26 cellular contexts compared by ENCODE assay signal in genomic region chr2:241393524-241394196, GRCh38. TPM values are rescaled to one million over a fixed set of nuclear protein-coding genes. Genes with fewer than 3 reads are reported as not detected.
DNase-seq lines count a peak whose midpoint lies in the region; ATAC-seq and TF ChIP-seq lines count a peak whose summit lies in the region.
"Had no signal": no experiment of that assay in that cellular context is flagged by ENCODE, and none has a peak within 500 bp of the region (broad histone marks: within the 10 kb centered on the region; RNA-seq: fewer than 3 reads in every experiment).

No MANE protein-coding gene starts in this region.

- peak; percentile 26 for DNase-seq in activated CD4-positive, alpha-beta T cell treated with anti-CD3 and anti-CD28 coated beads for 36 hours
- no peak for DNase-seq in activated CD4-positive, alpha-beta T cell treated with anti-CD3 and anti-CD28 coated beads, Interleukin-2, amount 10 ng/mL, durations not matched to agents 24 days and 14 days
- DNase-seq in activated B cell treated with CpG ODN at 0.5 μM for 24 hours (no peak), medulla oblongata (ENCODE audit: extremely low spot score) (peak; percentile 40), osteoblast (ENCODE audit: insufficient read length, low spot score, missing footprints) (no peak)
- no peak for DNase-seq in stimulated activated effector memory CD8-positive, alpha-beta T cell treated with anti-CD3 and anti-CD28 coated beads, Interleukin-12 subunit alpha, Interleukin-12 subunit beta, amount 100 ng/mL, for 72 hours (ENCODE audit: low spot score in 2 of 2)
- no peak for DNase-seq in stimulated activated naive CD4-positive, alpha-beta T cell (lab: John Stamatoyannopoulos, UW)
- DNase-seq: activated CD4-positive, alpha-beta T cell treated with anti-CD3 and anti-CD28 coated beads for 48 hours; activated gamma-delta T cell; activated T-cell treated with anti-CD3 and anti-CD28 coated beads, Interleukin-2, amount 50 U/mL, for 1 hour; effector CD4-positive, alpha-beta T cell; GOT3; head of caudate nucleus; natural killer cell; NCI-H1694; NCI-H446 treated with DMSO at 0.1 percent for 48 hours; OCI-M1; stimulated activated CD4-positive, alpha-beta T cell treated with anti-CD3 and anti-CD28 coated beads, Interleukin-4, amount 100 ng/mL, for 4 hours; stimulated activated naive B cell treated with anti-CD40 and anti-IgM and Interleukin-4, amounts not matched to agents 10 μg/mL and 1 μg/mL and 100 μg/mL, for 72 hours had no signal

- H3K27me3 Mint-ChIP-seq in activated CD4-positive, alpha-beta T cell treated with anti-CD3 and anti-CD28 coated beads for 36 hours, result no peaks in the 10 kb centered on the region
- H3K27me3 Mint-ChIP-seq in activated CD4-positive, alpha-beta T cell treated with anti-CD3 and anti-CD28 coated beads, Interleukin-2, amount 10 ng/mL, durations not matched to agents 24 days and 14 days, result no peaks in the 10 kb centered on the region
- H3K27me3 Mint-ChIP-seq in activated B cell treated with CpG ODN at 0.5 μM for 24 hours, result no peaks in the 10 kb centered on the region
- H3K27me3 Mint-ChIP-seq: progenitor cell of endocrine pancreas; stimulated activated naive B cell treated with anti-CD40 and anti-IgM and Interleukin-4, amounts not matched to agents 10 μg/mL and 1 μg/mL and 100 μg/mL, for 72 hours had no signal

- peak overlapping the region; percentile 5 for H3K27ac Mint-ChIP-seq in activated CD4-positive, alpha-beta T cell treated with anti-CD3 and anti-CD28 coated beads for 36 hours
- no peak overlapping the region for H3K27ac Mint-ChIP-seq in activated CD4-positive, alpha-beta T cell treated with anti-CD3 and anti-CD28 coated beads, Interleukin-2, amount 10 ng/mL, durations not matched to agents 24 days and 14 days
- peak overlapping the region; percentile 41 for H3K27ac Mint-ChIP-seq in activated B cell treated with CpG ODN at 0.5 μM for 24 hours
- peak overlapping the region; percentile 6 for H3K27ac Mint-ChIP-seq in stimulated activated effector memory CD8-positive, alpha-beta T cell treated with anti-CD3 and anti-CD28 coated beads, Interleukin-12 subunit alpha, Interleukin-12 subunit beta, amount 100 ng/mL, for 72 hours
- H3K27ac Mint-ChIP-seq: CD14-positive monocyte; natural killer cell; progenitor cell of endocrine pancreas; T-helper 2 cell treated with Interferon-gamma antibody and Interleukin-4, amounts not matched to agents 5 μg/mL and 100 μg/mL, for 36 hours had no signal

- H4K20me1 ChIP-seq in osteoblast (ENCODE audit: insufficient read depth, low read length), result peaks cover 7% of the 10 kb centered on the region

- H3K4me1 ChIP-seq in osteoblast (ENCODE audit: insufficient read depth, low read length), result no peaks in the 10 kb centered on the region

- no peak overlapping the region for H2AFZ ChIP-seq in osteoblast (ENCODE audit: low read length)

- no peak overlapping the region for H3K4me2 ChIP-seq in osteoblast (ENCODE audit: insufficient read depth, low read length)

- H3K36me3 ChIP-seq in osteoblast (ENCODE audit: insufficient read depth, low read length), result peaks cover 6% of the 10 kb centered on the region
- H3K36me3 ChIP-seq: thoracic aorta had no signal

- no peak overlapping the region for H3K4me3 Mint-ChIP-seq in activated CD4-positive, alpha-beta T cell treated with anti-CD3 and anti-CD28 coated beads for 36 hours
- H3K4me3 Mint-ChIP-seq in activated CD4-positive, alpha-beta T cell treated with anti-CD3 and anti-CD28 coated beads, Interleukin-2, amount 10 ng/mL, durations not matched to agents 24 days and 14 days, result no peak overlapping the region
- no peak overlapping the region for H3K4me3 Mint-ChIP-seq in activated B cell treated with CpG ODN at 0.5 μM for 24 hours
- H3K4me3 Mint-ChIP-seq in stimulated activated effector memory CD8-positive, alpha-beta T cell treated with anti-CD3 and anti-CD28 coated beads, Interleukin-12 subunit alpha, Interleukin-12 subunit beta, amount 100 ng/mL, for 72 hours, result no peak overlapping the region
- H3K4me3 Mint-ChIP-seq: CD14-positive monocyte; natural killer cell; stimulated activated naive B cell treated with anti-CD40 and anti-IgM and Interleukin-4, amounts not matched to agents 10 μg/mL and 1 μg/mL and 100 μg/mL, for 72 hours; T-helper 2 cell treated with Interferon-gamma antibody and Interleukin-4, amounts not matched to agents 5 μg/mL and 100 μg/mL, for 36 hours had no signal

- POLR2A ChIA-PET in activated CD4-positive, alpha-beta T cell treated with anti-CD3 and anti-CD28 coated beads for 36 hours (lab: Charles Lee), result no interaction called here
- POLR2A ChIA-PET in activated B cell treated with CpG ODN at 0.5 μM for 24 hours (lab: Charles Lee), result interaction anchor here (1.0 kb wide), 1 partner anchor 19 kb away, joined by 3 read pairs; no protein-coding TSS in a partner anchor

- TF ChIP-seq CTCF in activated B cell treated with CpG ODN at 0.5 μM for 24 hours (IDR thresholded peaks at IDR 0.05), result no peak
- TF ChIP-seq CTCF in osteoblast (IDR thresholded peaks at IDR 0.05; ENCODE audit: extremely low read depth, low read depth, low read length), result no peak

- peak; percentile 57 for ATAC-seq in activated CD4-positive, alpha-beta T cell treated with anti-CD3 and anti-CD28 coated beads for 36 hours
- ATAC-seq in activated B cell treated with CpG ODN at 0.5 μM for 24 hours (ENCODE audit: low read depth) (no peak), HG02852 (IDR thresholded peaks at IDR 0.05; ENCODE audit: unreplicated experiment) (no peak)
- ATAC-seq in stimulated activated effector memory CD8-positive, alpha-beta T cell treated with anti-CD3 and anti-CD28 coated beads, Interleukin-12 subunit alpha, Interleukin-12 subunit beta, amount 100 ng/mL, for 72 hours, result peak; percentile 65
- ATAC-seq: HepG2, natural killer cell had no signal

- peaks cover 33% of the 10 kb centered on the region for H3K79me2 ChIP-seq in osteoblast (ENCODE audit: insufficient read depth, low read length)

- CTCF ChIA-PET in activated CD4-positive, alpha-beta T cell treated with anti-CD3 and anti-CD28 coated beads for 36 hours (lab: Charles Lee), result no interaction called here
- CTCF ChIA-PET in activated B cell treated with CpG ODN at 0.5 μM for 24 hours (lab: Charles Lee), result interaction anchor here (1.2 to 1.5 kb wide), 2 partner anchors 79 to 174 kb away, joined by 3 to 5 read pairs; no protein-coding TSS in a partner anchor

- H3K27me3 ChIP-seq in osteoblast (ENCODE audit: insufficient read depth, low read length), result no peaks in the 10 kb centered on the region

- H3K9me3 ChIP-seq in osteoblast (ENCODE audit: low read depth, low read length), result no peaks in the 10 kb centered on the region
- H3K9me3 ChIP-seq: thoracic aorta had no signal

- H3K36me3 Mint-ChIP-seq in activated CD4-positive, alpha-beta T cell treated with anti-CD3 and anti-CD28 coated beads for 36 hours (ENCODE audit: low read depth), result peaks cover 13% of the 10 kb centered on the region
- H3K36me3 Mint-ChIP-seq in activated CD4-positive, alpha-beta T cell treated with anti-CD3 and anti-CD28 coated beads, Interleukin-2, amount 10 ng/mL, durations not matched to agents 24 days and 14 days (ENCODE audit: low read depth), result peaks cover 6% of the 10 kb centered on the region
- peaks cover 25% of the 10 kb centered on the region for H3K36me3 Mint-ChIP-seq in activated B cell treated with CpG ODN at 0.5 μM for 24 hours (ENCODE audit: low read depth)
- H3K36me3 Mint-ChIP-seq in stimulated activated effector memory CD8-positive, alpha-beta T cell treated with anti-CD3 and anti-CD28 coated beads, Interleukin-12 subunit alpha, Interleukin-12 subunit beta, amount 100 ng/mL, for 72 hours, result peaks cover 8% of the 10 kb centered on the region
- H3K36me3 Mint-ChIP-seq: natural killer cell had no signal

- H3K27ac ChIP-seq in osteoblast (ENCODE audit: low read depth, low read length), result no peak overlapping the region
- H3K27ac ChIP-seq: 22Rv1, thoracic aorta had no signal

- intact Hi-C loops in activated CD4-positive, alpha-beta T cell treated with anti-CD3 and anti-CD28 coated beads for 36 hours (cut with DNase I, micrococcal nuclease), result no loop called here
- intact Hi-C loops in activated CD4-positive, alpha-beta T cell treated with anti-CD3 and anti-CD28 coated beads, Interleukin-2, amount 10 ng/mL, durations not matched to agents 24 days and 14 days (cut with micrococcal nuclease), result no loop called here
- intact Hi-C loops in activated B cell treated with CpG ODN at 0.5 μM for 24 hours (cut with micrococcal nuclease), result loop anchor here (2.0 to 5.0 kb wide), 2 partner anchors 19 to 121 kb away; no protein-coding TSS in a partner anchor

- peaks cover 14% of the 10 kb centered on the region for H3K4me1 Mint-ChIP-seq in activated CD4-positive, alpha-beta T cell treated with anti-CD3 and anti-CD28 coated beads for 36 hours
- peaks cover 9% of the 10 kb centered on the region for H3K4me1 Mint-ChIP-seq in activated CD4-positive, alpha-beta T cell treated with anti-CD3 and anti-CD28 coated beads, Interleukin-2, amount 10 ng/mL, durations not matched to agents 24 days and 14 days
- H3K4me1 Mint-ChIP-seq in activated B cell treated with CpG ODN at 0.5 μM for 24 hours, result peaks cover 55% of the 10 kb centered on the region
- H3K4me1 Mint-ChIP-seq in stimulated activated effector memory CD8-positive, alpha-beta T cell treated with anti-CD3 and anti-CD28 coated beads, Interleukin-12 subunit alpha, Interleukin-12 subunit beta, amount 100 ng/mL, for 72 hours, result peaks cover 12% of the 10 kb centered on the region
- H3K4me1 Mint-ChIP-seq: CD14-positive monocyte had no signal

- H3K4me3 ChIP-seq in osteoblast (ENCODE audit: insufficient read depth, low read length), result no peak overlapping the region
- H3K4me3 ChIP-seq: thoracic aorta had no signal

- H3K9me3 Mint-ChIP-seq in activated CD4-positive, alpha-beta T cell treated with anti-CD3 and anti-CD28 coated beads for 36 hours (ENCODE audit: low read depth), result no peaks in the 10 kb centered on the region
- H3K9me3 Mint-ChIP-seq in activated CD4-positive, alpha-beta T cell treated with anti-CD3 and anti-CD28 coated beads, Interleukin-2, amount 10 ng/mL, durations not matched to agents 24 days and 14 days, result no peaks in the 10 kb centered on the region
- H3K9me3 Mint-ChIP-seq in activated B cell treated with CpG ODN at 0.5 μM for 24 hours, result no peaks in the 10 kb centered on the region
- no peaks in the 10 kb centered on the region for H3K9me3 Mint-ChIP-seq in stimulated activated effector memory CD8-positive, alpha-beta T cell treated with anti-CD3 and anti-CD28 coated beads, Interleukin-12 subunit alpha, Interleukin-12 subunit beta, amount 100 ng/mL, for 72 hours
- H3K9me3 Mint-ChIP-seq: natural killer cell; stimulated activated naive B cell treated with anti-CD40 and anti-IgM and Interleukin-4, amounts not matched to agents 10 μg/mL and 1 μg/mL and 100 μg/mL, for 72 hours; T-helper 2 cell treated with Interferon-gamma antibody and Interleukin-4, amounts not matched to agents 5 μg/mL and 100 μg/mL, for 36 hours had no signal

RNA-seq across cellular contexts. Expression of gene FARP2, which starts 37.6 kb away (rescaled TPM):
- total RNA-seq in activated CD4-positive, alpha-beta T cell treated with anti-CD3 and anti-CD28 coated beads for 36 hours, result 10 to 100 TPM; 29.0 to 30.7 TPM
- total RNA-seq in activated CD4-positive, alpha-beta T cell treated with anti-CD3 and anti-CD28 coated beads, Interleukin-2, amount 10 ng/mL, durations not matched to agents 24 days and 14 days, result 36.5 and 43.1 TPM in 2 replicates
- total RNA-seq in activated B cell treated with CpG ODN at 0.5 μM for 24 hours (74.7 and 91.2 TPM in 2 replicates), osteoblast (41.3 and 44.5 TPM in 2 replicates)

Comparison
In these comparisons a context has a peak if more than half of its experiments do, and no peak if none do; other contexts are left out.
1. DNase-seq: peak in activated CD4-positive, alpha-beta T cell treated with anti-CD3 and anti-CD28 coated beads for 36 hours (single experiment) and medulla oblongata (single experiment); none in activated CD4-positive, alpha-beta T cell treated with anti-CD3 and anti-CD28 coated beads, Interleukin-2, amount 10 ng/mL, durations not matched to agents 24 days and 14 days (single experiment), activated B cell treated with CpG ODN at 0.5 μM for 24 hours (single experiment), stimulated activated effector memory CD8-positive, alpha-beta T cell treated with anti-CD3 and anti-CD28 coated beads, Interleukin-12 subunit alpha, Interleukin-12 subunit beta, amount 100 ng/mL, for 72 hours (0 of 2), stimulated activated naive CD4-positive, alpha-beta T cell (0 of 6) and osteoblast (single experiment).
2. ATAC-seq: peak in activated CD4-positive, alpha-beta T cell treated with anti-CD3 and anti-CD28 coated beads for 36 hours (single experiment) and stimulated activated effector memory CD8-positive, alpha-beta T cell treated with anti-CD3 and anti-CD28 coated beads, Interleukin-12 subunit alpha, Interleukin-12 subunit beta, amount 100 ng/mL, for 72 hours (single experiment); none in activated B cell treated with CpG ODN at 0.5 μM for 24 hours (single experiment) and HG02852 (single experiment).